In the genomic region with DNA sequence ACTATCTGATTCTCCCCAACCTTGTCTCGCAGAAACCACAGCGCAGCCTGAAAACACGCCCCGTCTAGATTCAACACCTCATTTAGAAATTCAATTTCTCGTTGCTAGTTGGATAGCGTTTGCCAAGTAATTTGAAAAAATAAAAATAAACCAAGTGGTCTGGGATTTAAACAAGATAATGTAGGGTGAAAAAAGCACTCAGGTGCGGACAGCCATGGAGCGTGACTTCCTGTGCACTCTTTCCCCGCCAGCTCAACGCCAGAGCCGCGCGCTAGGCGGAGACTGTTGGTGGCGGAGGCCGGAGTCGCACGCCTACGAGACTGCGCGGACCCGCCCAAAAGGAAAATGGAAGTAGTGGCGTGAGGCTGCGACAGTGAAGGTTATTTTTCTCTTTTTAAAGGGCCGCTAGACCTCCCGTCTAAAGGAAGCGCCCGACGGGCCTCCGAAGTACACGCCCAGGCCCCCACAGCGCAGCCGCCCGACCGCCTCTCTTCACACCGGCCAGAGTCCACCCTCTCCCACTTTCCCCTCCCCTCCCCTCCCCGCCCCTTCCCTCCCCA, we compare ENCODE assay signal across 8 cellular contexts.
DNase-seq lines count a peak whose midpoint lies in the region; ATAC-seq and TF ChIP-seq lines count a peak whose summit lies in the region.

No MANE protein-coding gene starts in this region.

- ATAC-seq in HG02571 (IDR thresholded peaks at IDR 0.05; ENCODE audit: unreplicated experiment) = peak; percentile 75

- H3K27me3 ChIP-seq in brain microvascular endothelial cell (replicated peaks) = no peaks in the 10 kb centered on the region
- no peaks in the 10 kb centered on the region for H3K27me3 ChIP-seq in layer of hippocampus (ENCODE audit: control insufficient read depth, insufficient read depth, low read length)

- DNase-seq in GM13976 (ENCODE audit: low spot score) (no peak), NB4 (ENCODE audit: low read depth) (no peak), T-helper 2 cell (peak in 4 of 5 experiments; percentile 71 to 97 (median 82)), brain microvascular endothelial cell (no peak), GM10266 (ENCODE audit: extremely low spot score) (no peak)
- peak; percentile 82 for DNase-seq in stimulated activated CD8-positive, alpha-beta memory T cell treated with anti-CD3 and anti-CD28 coated beads, Interleukin-4, amount 100 ng/mL, for 24 hours (ENCODE audit: low read depth)

- H3K27ac ChIP-seq in brain microvascular endothelial cell (peak overlapping the region; percentile 70), layer of hippocampus (ENCODE audit: low read depth, low read length) (peak overlapping the region; percentile 96)

- in situ Hi-C loops in GM13976 (cut with MboI; ENCODE audit: low sequenced_read_pairs, unreplicated experiment) (no loop called here), brain microvascular endothelial cell (cut with HindIII; ENCODE audit: low pct_ligation_motif_present, low sequenced_read_pairs) (no loop called here)

- H3K4me3 ChIP-seq in NB4 (ENCODE audit: low read depth, low read length) (peak overlapping the region; percentile 79), brain microvascular endothelial cell (ENCODE audit: low read depth, low read length) (peak overlapping the region; percentile 96)

- TF ChIP-seq POLR2A in NB4 (IDR thresholded peaks at IDR 0.05; ENCODE audit: extremely low read depth, insufficient read length) = peak; percentile 87

- no peaks in the 10 kb centered on the region for H3K36me3 ChIP-seq in brain microvascular endothelial cell (replicated peaks)

- TF ChIP-seq CTCF in GM13976 (IDR thresholded peaks at IDR 0.05; ENCODE audit: borderline replicate concordance, control extremely low read depth, extremely low read depth, insufficient read depth, missing control alignments) = peak; percentile 15
- peak; percentile 8 for TF ChIP-seq CTCF in NB4 (IDR thresholded peaks at IDR 0.05; ENCODE audit: low read depth, low read length)
- TF ChIP-seq CTCF in brain microvascular endothelial cell (IDR thresholded peaks at IDR 0.05; ENCODE audit: low read depth, low read length, missing control alignments) = peak; percentile 49
- TF ChIP-seq CTCF in GM10266 (IDR thresholded peaks at IDR 0.05; ENCODE audit: control insufficient read depth, insufficient read depth, low read depth, missing control alignments) = no peak

Comparison
In these comparisons a context has a peak if more than half of its experiments do, and no peak if none do; other contexts are left out.
1. DNase-seq: peak in T-helper 2 cell (4 of 5) and stimulated activated CD8-positive, alpha-beta memory T cell treated with anti-CD3 and anti-CD28 coated beads, Interleukin-4, amount 100 ng/mL, for 24 hours (single experiment); none in GM13976 (single experiment), NB4 (single experiment), brain microvascular endothelial cell (single experiment) and GM10266 (single experiment).